In the genomic region with DNA sequence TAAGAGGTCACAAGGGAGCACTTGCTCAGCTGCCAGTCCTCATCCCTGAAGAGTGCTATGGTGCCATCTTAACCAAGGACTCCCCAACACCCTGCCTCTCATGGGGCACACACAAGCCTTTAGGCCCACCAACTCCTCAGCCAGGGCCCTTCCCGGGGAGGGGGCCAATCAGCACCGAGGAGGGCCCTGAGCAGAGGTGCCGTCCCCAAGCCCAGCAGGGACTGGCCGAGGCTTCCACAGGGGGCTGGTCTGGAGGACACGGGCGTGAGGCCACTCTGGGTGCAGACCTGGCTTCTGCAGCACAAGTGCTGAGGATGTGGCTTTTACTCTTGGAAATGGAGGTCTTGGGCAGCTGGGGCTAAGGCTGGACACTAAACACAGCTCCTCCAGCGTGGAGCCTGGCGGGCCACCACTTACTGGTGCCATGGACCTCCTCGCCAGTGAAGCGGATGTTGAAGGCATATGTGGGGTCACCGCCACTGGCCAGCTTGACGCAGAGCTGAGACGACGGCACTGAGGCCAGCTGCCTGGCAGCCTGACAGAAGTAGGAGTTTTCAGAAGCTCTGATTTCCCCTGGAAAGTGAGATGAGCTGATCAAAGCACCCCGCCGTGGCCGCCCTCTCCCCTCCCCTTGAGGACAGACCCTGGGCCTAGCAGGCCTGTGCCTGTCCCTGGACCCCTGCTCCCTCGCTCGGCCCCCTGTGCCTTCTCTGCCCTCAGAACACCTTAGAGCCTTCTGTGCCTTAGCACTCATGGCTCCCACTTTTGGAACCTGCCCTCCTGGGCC, we compare ENCODE assay signal across 1 cellular context.
TF ChIP-seq lines count a peak whose summit lies in the region.

No MANE protein-coding gene starts in this region.

TF ChIP-seq in HEK293, 187 proteins besides CTCF, POLR2A, EP300 and RAD21 (continued from another document):
- TF ChIP-seq, protein P1, sequence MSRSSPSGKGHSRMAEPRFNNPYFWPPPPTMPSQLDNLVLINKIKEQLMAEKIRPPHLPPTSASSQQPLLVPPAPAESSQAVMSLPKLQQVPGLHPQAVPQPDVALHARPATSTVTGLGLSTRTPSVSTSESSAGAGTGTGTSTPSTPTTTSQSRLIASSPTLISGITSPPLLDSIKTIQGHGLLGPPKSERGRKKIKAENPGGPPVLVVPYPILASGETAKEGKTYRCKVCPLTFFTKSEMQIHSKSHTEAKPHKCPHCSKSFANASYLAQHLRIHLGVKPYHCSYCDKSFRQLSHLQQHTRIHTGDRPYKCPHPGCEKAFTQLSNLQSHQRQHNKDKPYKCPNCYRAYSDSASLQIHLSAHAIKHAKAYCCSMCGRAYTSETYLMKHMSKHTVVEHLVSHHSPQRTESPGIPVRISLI (tag by site-specific recombination; IDR thresholded peaks at IDR 0.05) = no peak
